In the genomic region with DNA sequence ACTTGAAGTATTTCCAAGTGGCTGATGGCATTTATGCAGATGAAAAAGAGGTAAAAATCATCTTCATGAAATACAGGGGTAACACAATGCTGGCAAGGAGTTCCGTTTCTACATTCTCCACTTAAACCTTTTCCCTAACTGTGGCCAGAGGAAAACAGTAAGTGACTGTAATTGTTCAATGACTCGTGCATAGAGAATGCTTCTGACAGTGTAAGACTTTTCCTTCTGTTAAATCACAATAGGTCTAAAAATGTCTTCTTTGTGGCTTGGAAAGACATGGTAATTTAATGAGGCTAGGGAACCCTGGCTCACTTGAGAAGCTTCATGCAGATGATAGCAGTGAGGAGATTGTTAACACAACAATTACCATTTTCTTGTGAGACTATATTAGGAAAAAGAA, we compare ENCODE assay signal across 13 cellular contexts. TPM values are rescaled to one million over a fixed set of nuclear protein-coding genes. Genes with fewer than 3 reads are reported as not detected.
DNase-seq lines count a peak whose midpoint lies in the region; ATAC-seq and TF ChIP-seq lines count a peak whose summit lies in the region.
"Had no signal": no experiment of that assay in that cellular context is flagged by ENCODE, and none has a peak within 500 bp of the region (broad histone marks: within the 10 kb centered on the region; RNA-seq: fewer than 3 reads in every experiment).

No MANE protein-coding gene starts in this region.

- H3K27ac ChIP-seq in SK-N-SH (ENCODE audit: low read depth in 2 of 2, low read length in 1 of 2) = peak overlapping the region; percentile 96 to 97
- H3K27ac ChIP-seq: HL-60 had no signal

- peak overlapping the region; percentile 70 for H3K9ac ChIP-seq in SK-N-SH

- peak overlapping the region; percentile 83; the same call in 1 of the 2 replicates for H2AFZ ChIP-seq in SK-N-SH (ENCODE audit: low read depth)

- peaks cover 29 to 30% of the 10 kb centered on the region in 2 experiments; a peak in 3 of 4 replicates for H3K4me1 ChIP-seq in SK-N-SH (ENCODE audit: control insufficient read depth in 1 of 2, insufficient read depth in 2 of 2, low read depth in 1 of 2, low read length in 1 of 2)

- H3K27me3 ChIP-seq in SK-N-SH (ENCODE audit: insufficient read depth) = no peaks in the 10 kb centered on the region

- no peaks in the 10 kb centered on the region for H3K9me3 ChIP-seq in SK-N-SH

- DNase-seq in GM04504 (ENCODE audit: low read depth) (peak; percentile 58), SK-N-SH (no peak), fibroblast of the aortic adventitia (ENCODE audit: low read depth) (peak; percentile 78), retina (peak; percentile 60), GM10266 (ENCODE audit: extremely low spot score) (no peak), SIG-M5 (lab: John Stamatoyannopoulos, UW) (no peak)
- no peak for DNase-seq in activated naive CD8-positive, alpha-beta T cell treated with anti-CD3 and anti-CD28 coated beads for 36 hours
- DNase-seq: activated CD4-positive, alpha-beta T cell treated with anti-CD3 and anti-CD28 coated beads for 4 hours; COR-L47 had no signal

- H3K4me1 Mint-ChIP-seq in activated naive CD8-positive, alpha-beta T cell treated with anti-CD3 and anti-CD28 coated beads for 36 hours = peaks cover 1% of the 10 kb centered on the region
- H3K4me1 Mint-ChIP-seq: activated T-helper 17 cell treated with anti-CD3 and anti-CD28 coated beads, Interleukin-2, amount 50 U/mL, for 72 hours; central memory CD8-positive, alpha-beta T cell had no signal

- CTCF ChIA-PET in SK-N-SH (lab: Yijun Ruan, JAX) = interaction anchor here (1.0 to 2.6 kb wide), 5 partner anchors 10 to 389 kb away, joined by 3 to 16 read pairs (median 4); no protein-coding TSS in a partner anchor

- H3K9me3 Mint-ChIP-seq in activated naive CD8-positive, alpha-beta T cell treated with anti-CD3 and anti-CD28 coated beads for 36 hours = no peaks in the 10 kb centered on the region
- H3K9me3 Mint-ChIP-seq: activated T-helper 17 cell treated with anti-CD3 and anti-CD28 coated beads, Interleukin-2, amount 50 U/mL, for 72 hours; central memory CD8-positive, alpha-beta T cell had no signal

- 3% methylated on average over 2 of the region's 2 CpGs for WGBS in SK-N-SH (ENCODE audit: low lambda C conversion rate)

- peak overlapping the region; percentile 64 for H3K4me2 ChIP-seq in SK-N-SH

- no peak overlapping the region for H3K4me3 Mint-ChIP-seq in activated naive CD8-positive, alpha-beta T cell treated with anti-CD3 and anti-CD28 coated beads for 36 hours
- H3K4me3 Mint-ChIP-seq: activated T-helper 17 cell treated with anti-CD3 and anti-CD28 coated beads, Interleukin-2, amount 50 U/mL, for 72 hours; central memory CD8-positive, alpha-beta T cell had no signal

- peak; percentile 46 to 94; a peak in 3 of 4 replicates for TF ChIP-seq EP300 in SK-N-SH (IDR thresholded peaks at IDR 0.05; ENCODE audit: borderline replicate concordance in 1 of 2, low read depth in 1 of 2, low read length in 1 of 2)

- no peak for TF ChIP-seq CTCF in SK-N-SH (IDR thresholded peaks at IDR 0.05)
- no peak for TF ChIP-seq CTCF in fibroblast of the aortic adventitia (IDR thresholded peaks at IDR 0.05; ENCODE audit: insufficient read depth, low read length)
- no peak for TF ChIP-seq CTCF in GM10266 (IDR thresholded peaks at IDR 0.05; ENCODE audit: control insufficient read depth, insufficient read depth, low read depth, missing control alignments)

- H3K4me3 ChIP-seq in SK-N-SH (ENCODE audit: low read depth in 2 of 2, low read length in 1 of 2) = peak overlapping the region in 1 of 2 experiments; percentile 3; a peak in 1 of 4 replicates
- H3K4me3 ChIP-seq in fibroblast of the aortic adventitia (ENCODE audit: low read depth, low read length) = no peak overlapping the region

- H3K9me2 ChIP-seq in SK-N-SH = no peaks in the 10 kb centered on the region

- ATAC-seq in GM21367 (IDR thresholded peaks at IDR 0.05; ENCODE audit: unreplicated experiment) = no peak
- ATAC-seq: activated T-helper 17 cell treated with anti-CD3 and anti-CD28 coated beads, Interleukin-2, amount 50 U/mL, for 72 hours had no signal

- H3K79me2 ChIP-seq in SK-N-SH (ENCODE audit: insufficient read depth) = no peaks in the 10 kb centered on the region

- peaks cover 28% of the 10 kb centered on the region for H3F3A ChIP-seq in SK-N-SH (replicated peaks; ENCODE audit: insufficient read depth)

- H3K36me3 ChIP-seq in SK-N-SH (replicated peaks in 1 of 2; ENCODE audit: control insufficient read depth in 1 of 2, insufficient read depth in 2 of 2, low read length in 1 of 2) = no peaks in the 10 kb centered on the region

- no peak overlapping the region for H3K27ac Mint-ChIP-seq in activated naive CD8-positive, alpha-beta T cell treated with anti-CD3 and anti-CD28 coated beads for 36 hours
- H3K27ac Mint-ChIP-seq: activated T-helper 17 cell treated with anti-CD3 and anti-CD28 coated beads, Interleukin-2, amount 50 U/mL, for 72 hours had no signal

- no peak for TF ChIP-seq RAD21 in SK-N-SH (IDR thresholded peaks at IDR 0.05; ENCODE audit: low read length)

- no peaks in the 10 kb centered on the region for H4K20me1 ChIP-seq in SK-N-SH (ENCODE audit: insufficient read depth)

- H3K36me3 Mint-ChIP-seq in activated naive CD8-positive, alpha-beta T cell treated with anti-CD3 and anti-CD28 coated beads for 36 hours = no peaks in the 10 kb centered on the region

- POLR2A ChIA-PET in SK-N-SH (lab: Yijun Ruan, JAX) = interaction anchor here (1.0 kb wide), 1 partner anchor 362 kb away, joined by 5 read pairs; no protein-coding TSS in a partner anchor

- no peaks in the 10 kb centered on the region for H3K27me3 Mint-ChIP-seq in activated naive CD8-positive, alpha-beta T cell treated with anti-CD3 and anti-CD28 coated beads for 36 hours
- H3K27me3 Mint-ChIP-seq: activated T-helper 17 cell treated with anti-CD3 and anti-CD28 coated beads, Interleukin-2, amount 50 U/mL, for 72 hours; central memory CD8-positive, alpha-beta T cell had no signal

TF ChIP-seq in SK-N-SH, 30 proteins besides CTCF, POLR2A, EP300 and RAD21 (continues in another document):
- TF ChIP-seq TAF1 (IDR thresholded peaks at IDR 0.05; ENCODE audit: borderline replicate concordance, low read depth, low read length) (peak; percentile 55; the same call in 1 of the 2 replicates), JUND (IDR thresholded peaks at IDR 0.05) (peak; percentile 89), POLR2AphosphoS5 (IDR thresholded peaks at IDR 0.05; ENCODE audit: low read depth, low read length) (peak; percentile 76), TEAD4 (IDR thresholded peaks at IDR 0.05; ENCODE audit: borderline replicate concordance, insufficient read depth) (peak; percentile 90), NFIC (IDR thresholded peaks at IDR 0.05; ENCODE audit: borderline replicate concordance) (peak; percentile 88), SIN3A (IDR thresholded peaks at IDR 0.05; ENCODE audit: borderline replicate concordance, low read depth, low read length) (no peak), TCF12 (IDR thresholded peaks at IDR 0.05) (peak; percentile 89)
- TF ChIP-seq, protein P1, sequence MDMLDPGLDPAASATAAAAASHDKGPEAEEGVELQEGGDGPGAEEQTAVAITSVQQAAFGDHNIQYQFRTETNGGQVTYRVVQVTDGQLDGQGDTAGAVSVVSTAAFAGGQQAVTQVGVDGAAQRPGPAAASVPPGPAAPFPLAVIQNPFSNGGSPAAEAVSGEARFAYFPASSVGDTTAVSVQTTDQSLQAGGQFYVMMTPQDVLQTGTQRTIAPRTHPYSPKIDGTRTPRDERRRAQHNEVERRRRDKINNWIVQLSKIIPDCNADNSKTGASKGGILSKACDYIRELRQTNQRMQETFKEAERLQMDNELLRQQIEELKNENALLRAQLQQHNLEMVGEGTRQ (IDR thresholded peaks at IDR 0.05; ENCODE audit: borderline replicate concordance, low read depth, low read length) = no peak
- TF ChIP-seq, protein P2, sequence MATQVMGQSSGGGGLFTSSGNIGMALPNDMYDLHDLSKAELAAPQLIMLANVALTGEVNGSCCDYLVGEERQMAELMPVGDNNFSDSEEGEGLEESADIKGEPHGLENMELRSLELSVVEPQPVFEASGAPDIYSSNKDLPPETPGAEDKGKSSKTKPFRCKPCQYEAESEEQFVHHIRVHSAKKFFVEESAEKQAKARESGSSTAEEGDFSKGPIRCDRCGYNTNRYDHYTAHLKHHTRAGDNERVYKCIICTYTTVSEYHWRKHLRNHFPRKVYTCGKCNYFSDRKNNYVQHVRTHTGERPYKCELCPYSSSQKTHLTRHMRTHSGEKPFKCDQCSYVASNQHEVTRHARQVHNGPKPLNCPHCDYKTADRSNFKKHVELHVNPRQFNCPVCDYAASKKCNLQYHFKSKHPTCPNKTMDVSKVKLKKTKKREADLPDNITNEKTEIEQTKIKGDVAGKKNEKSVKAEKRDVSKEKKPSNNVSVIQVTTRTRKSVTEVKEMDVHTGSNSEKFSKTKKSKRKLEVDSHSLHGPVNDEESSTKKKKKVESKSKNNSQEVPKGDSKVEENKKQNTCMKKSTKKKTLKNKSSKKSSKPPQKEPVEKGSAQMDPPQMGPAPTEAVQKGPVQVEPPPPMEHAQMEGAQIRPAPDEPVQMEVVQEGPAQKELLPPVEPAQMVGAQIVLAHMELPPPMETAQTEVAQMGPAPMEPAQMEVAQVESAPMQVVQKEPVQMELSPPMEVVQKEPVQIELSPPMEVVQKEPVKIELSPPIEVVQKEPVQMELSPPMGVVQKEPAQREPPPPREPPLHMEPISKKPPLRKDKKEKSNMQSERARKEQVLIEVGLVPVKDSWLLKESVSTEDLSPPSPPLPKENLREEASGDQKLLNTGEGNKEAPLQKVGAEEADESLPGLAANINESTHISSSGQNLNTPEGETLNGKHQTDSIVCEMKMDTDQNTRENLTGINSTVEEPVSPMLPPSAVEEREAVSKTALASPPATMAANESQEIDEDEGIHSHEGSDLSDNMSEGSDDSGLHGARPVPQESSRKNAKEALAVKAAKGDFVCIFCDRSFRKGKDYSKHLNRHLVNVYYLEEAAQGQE (IDR thresholded peaks at IDR 0.05; ENCODE audit: low read depth, low read length) = no peak
- TF ChIP-seq, protein P3, sequence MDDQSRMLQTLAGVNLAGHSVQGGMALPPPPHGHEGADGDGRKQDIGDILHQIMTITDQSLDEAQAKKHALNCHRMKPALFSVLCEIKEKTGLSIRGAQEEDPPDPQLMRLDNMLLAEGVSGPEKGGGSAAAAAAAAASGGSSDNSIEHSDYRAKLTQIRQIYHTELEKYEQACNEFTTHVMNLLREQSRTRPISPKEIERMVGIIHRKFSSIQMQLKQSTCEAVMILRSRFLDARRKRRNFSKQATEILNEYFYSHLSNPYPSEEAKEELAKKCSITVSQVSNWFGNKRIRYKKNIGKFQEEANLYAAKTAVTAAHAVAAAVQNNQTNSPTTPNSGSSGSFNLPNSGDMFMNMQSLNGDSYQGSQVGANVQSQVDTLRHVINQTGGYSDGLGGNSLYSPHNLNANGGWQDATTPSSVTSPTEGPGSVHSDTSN (IDR thresholded peaks at IDR 0.05) = peak; percentile 85

RNA-seq across cellular contexts. Expression of a gene that starts 50.3 kb away (rescaled TPM):
- 59.8 and 81.4 TPM in 2 replicates for polyA plus RNA-seq in SK-N-SH (2012; rRNA removed)
- 63.3 and 65.7 TPM in 2 replicates for polyA plus RNA-seq in SK-N-SH (2012; cell fraction: cytosol; rRNA removed)
- 21.3 and 45.6 TPM in 2 replicates for polyA plus RNA-seq in SK-N-SH (2012; cell fraction: nucleus; rRNA removed)
- total RNA-seq in fibroblast of the aortic adventitia (ENCODE audit: low replicate concordance) = 32.5 and 155 TPM in 2 replicates
- total RNA-seq in activated naive CD8-positive, alpha-beta T cell treated with anti-CD3 and anti-CD28 coated beads for 36 hours = 10 to 100 TPM; 56.7 to 59.5 TPM

Comparison
In these comparisons a context has a peak if more than half of its experiments do, and no peak if none do; other contexts are left out.
1. DNase-seq: peak in GM04504 (single experiment), fibroblast of the aortic adventitia (single experiment) and retina (single experiment); none in SK-N-SH (single experiment), GM10266 (single experiment), SIG-M5 (single experiment) and activated naive CD8-positive, alpha-beta T cell treated with anti-CD3 and anti-CD28 coated beads for 36 hours (single experiment).